1 cellular context compared by ENCODE assay signal in the genomic region with DNA sequence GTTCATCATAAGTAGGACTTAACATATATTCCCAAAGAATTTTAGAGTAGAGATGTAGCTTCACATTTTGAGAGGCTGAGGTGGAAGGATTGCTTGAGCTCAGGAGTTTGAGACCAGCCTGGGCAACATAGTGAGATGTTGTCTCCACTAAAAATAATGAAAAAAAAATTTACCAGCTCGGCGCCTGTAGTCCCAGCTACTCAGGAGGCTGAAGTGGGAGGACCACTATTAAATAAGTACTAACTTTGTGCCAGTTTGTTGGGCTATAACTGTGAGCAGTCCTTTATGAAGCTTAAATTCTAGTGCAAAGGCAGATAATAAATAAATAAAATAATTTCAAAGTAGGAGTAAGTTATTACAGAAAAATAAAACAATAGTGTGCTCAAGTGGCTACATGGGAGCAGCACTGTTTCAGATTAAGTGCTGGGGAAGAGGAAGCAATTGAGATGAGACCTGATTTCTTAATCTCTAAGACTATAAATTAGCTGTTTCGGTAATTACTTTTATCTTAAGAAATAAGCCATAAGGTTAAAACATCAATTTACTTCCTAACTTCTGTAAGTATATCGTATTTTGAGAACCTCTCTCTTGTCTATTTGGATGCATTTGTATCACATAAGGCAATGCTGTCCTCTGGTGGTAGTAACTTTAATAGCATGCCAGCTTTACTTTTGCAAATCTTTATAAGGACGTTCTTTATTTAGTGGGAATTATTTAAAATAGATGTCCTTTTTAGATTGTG.
A peak's percentile ranks its signal among the peaks of the same experiment; 100 is the strongest.
TF ChIP-seq lines count a peak whose summit lies in the region.

No MANE protein-coding gene starts in this region.

TF ChIP-seq in GM12878, 131 proteins besides CTCF, POLR2A, EP300 and RAD21 (continued from another document):
- TF ChIP-seq, protein P1, sequence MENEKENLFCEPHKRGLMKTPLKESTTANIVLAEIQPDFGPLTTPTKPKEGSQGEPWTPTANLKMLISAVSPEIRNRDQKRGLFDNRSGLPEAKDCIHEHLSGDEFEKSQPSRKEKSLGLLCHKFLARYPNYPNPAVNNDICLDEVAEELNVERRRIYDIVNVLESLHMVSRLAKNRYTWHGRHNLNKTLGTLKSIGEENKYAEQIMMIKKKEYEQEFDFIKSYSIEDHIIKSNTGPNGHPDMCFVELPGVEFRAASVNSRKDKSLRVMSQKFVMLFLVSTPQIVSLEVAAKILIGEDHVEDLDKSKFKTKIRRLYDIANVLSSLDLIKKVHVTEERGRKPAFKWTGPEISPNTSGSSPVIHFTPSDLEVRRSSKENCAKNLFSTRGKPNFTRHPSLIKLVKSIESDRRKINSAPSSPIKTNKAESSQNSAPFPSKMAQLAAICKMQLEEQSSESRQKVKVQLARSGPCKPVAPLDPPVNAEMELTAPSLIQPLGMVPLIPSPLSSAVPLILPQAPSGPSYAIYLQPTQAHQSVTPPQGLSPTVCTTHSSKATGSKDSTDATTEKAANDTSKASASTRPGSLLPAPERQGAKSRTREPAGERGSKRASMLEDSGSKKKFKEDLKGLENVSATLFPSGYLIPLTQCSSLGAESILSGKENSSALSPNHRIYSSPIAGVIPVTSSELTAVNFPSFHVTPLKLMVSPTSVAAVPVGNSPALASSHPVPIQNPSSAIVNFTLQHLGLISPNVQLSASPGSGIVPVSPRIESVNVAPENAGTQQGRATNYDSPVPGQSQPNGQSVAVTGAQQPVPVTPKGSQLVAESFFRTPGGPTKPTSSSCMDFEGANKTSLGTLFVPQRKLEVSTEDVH (IDR thresholded peaks at IDR 0.05; ENCODE audit: low read depth, partially characterized antibody) = peak; percentile 21
- TF ChIP-seq RB1 (IDR thresholded peaks at IDR 0.05; ENCODE audit: borderline replicate concordance) (peak; percentile 39; the same call in 1 of the 2 replicates), SMC3 (IDR thresholded peaks at IDR 0.05; ENCODE audit: borderline replicate concordance, low read length) (peak; percentile 95), SREBF2 (IDR thresholded peaks at IDR 0.05; ENCODE audit: low read length) (no peak)
TF ChIP-seq in GM12878: peak in this region for 4.
